In the genomic region with DNA sequence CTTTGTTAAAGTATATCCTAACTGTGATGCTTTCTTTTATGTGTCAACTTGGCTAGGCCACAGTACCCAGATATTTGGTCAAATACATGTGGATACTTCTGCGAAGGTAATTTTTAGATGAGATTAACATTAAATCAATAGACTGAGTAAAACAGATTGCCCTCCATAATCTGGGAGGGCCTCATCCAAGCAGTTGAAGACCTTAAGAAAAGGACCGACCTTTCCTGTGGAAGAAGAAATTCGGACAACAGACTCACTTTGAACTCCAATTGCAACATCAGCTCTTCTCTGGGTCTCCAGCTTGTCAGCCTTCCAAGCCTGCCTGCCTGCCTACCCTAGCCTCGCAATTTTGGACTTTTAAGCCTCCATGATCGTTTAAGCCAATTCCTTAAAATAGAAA, we compare ENCODE assay signal across 31 cellular contexts.
"Had no signal": no experiment of that assay in that cellular context is flagged by ENCODE, and none has a peak within 500 bp of the region (broad histone marks: within the 10 kb centered on the region; RNA-seq: fewer than 3 reads in every experiment).

No MANE protein-coding gene starts in this region.

- H3K4me3 ChIP-seq: neural progenitor cell, ovary, psoas muscle, right lobe of liver, sigmoid colon, spleen, suprapubic skin, testis, tibial artery, transverse colon, upper lobe of right lung, uterus had no signal

- H3K27me3 ChIP-seq: neural progenitor cell, ovary, right lobe of liver, sigmoid colon, suprapubic skin, testis, tibial artery, transverse colon, upper lobe of right lung, uterus had no signal

- H3K4me1 ChIP-seq: neural progenitor cell, psoas muscle, spleen, testis, uterus had no signal

- H3K27me3 Mint-ChIP-seq: progenitor cell of endocrine pancreas; stimulated activated memory B cell treated with anti-CD40 and anti-IgM and Interleukin-4, amounts not matched to agents 10 μg/mL and 1 μg/mL and 100 μg/mL, for 72 hours; stimulated activated naive CD8-positive, alpha-beta T cell treated with anti-CD3 and anti-CD28 coated beads, Interleukin-15, amount 100 ng/mL, for 72 hours; type B pancreatic cell had no signal

- H3K4me3 Mint-ChIP-seq: natural killer cell; nephron; neural progenitor cell; stimulated activated memory B cell treated with anti-CD40 and anti-IgM and Interleukin-4, amounts not matched to agents 10 μg/mL and 1 μg/mL and 100 μg/mL, for 72 hours; stimulated activated naive CD8-positive, alpha-beta T cell treated with anti-CD3 and anti-CD28 coated beads, Interleukin-15, amount 100 ng/mL, for 72 hours; type B pancreatic cell had no signal

- ATAC-seq: natural killer cell; psoas muscle; right cardiac atrium; right lobe of liver; stimulated activated memory B cell treated with anti-CD40 and anti-IgM and Interleukin-4, amounts not matched to agents 10 μg/mL and 1 μg/mL and 100 μg/mL, for 72 hours; stimulated activated naive CD8-positive, alpha-beta T cell treated with anti-CD3 and anti-CD28 coated beads, Interleukin-15, amount 100 ng/mL, for 72 hours; stimulated activated naive CD8-positive, alpha-beta T cell treated with anti-CD3 and anti-CD28 coated beads, Interleukin-15, Interleukin-2, amounts not matched to agents 100 U/mL and 50 U/mL, for 24 hours; upper lobe of right lung had no signal

- H3K9me3 ChIP-seq: ovary, psoas muscle, right lobe of liver, sigmoid colon, suprapubic skin, testis, tibial artery, transverse colon, upper lobe of right lung, uterus had no signal

- DNase-seq: natural killer cell; occipital lobe; ovary; posterior cingulate gyrus; psoas muscle; right cardiac atrium; right lobe of liver; sigmoid colon; small intestine; spleen; stimulated activated CD4-positive, alpha-beta T cell treated with anti-CD3 and anti-CD28 coated beads, Interleukin-12 subunit alpha, Interleukin-12 subunit beta, amount 100 ng/mL, for 4 hours; stimulated activated CD4-positive, alpha-beta T cell treated with anti-CD3 and anti-CD28 coated beads, Interleukin-1b, Interleukin-23, amount 100 ng/mL, for 48 hours; stimulated activated CD4-positive, alpha-beta T cell treated with anti-CD3 and anti-CD28 coated beads, Interleukin-4, amount 100 ng/mL, for 1 hour; stimulated activated CD4-positive, alpha-beta T cell treated with anti-CD3 and anti-CD28 coated beads, Interleukin-4, amount 100 ng/mL, for 4 hours; stimulated activated CD8-positive, alpha-beta memory T cell treated with anti-CD3 and anti-CD28 coated beads, Interleukin-4, amount 100 ng/mL, for 48 hours; stimulated activated naive CD4-positive, alpha-beta T cell; stimulated activated naive CD8-positive, alpha-beta T cell treated with anti-CD3 and anti-CD28 coated beads, Interleukin-15, amount 100 ng/mL, for 72 hours; stimulated activated naive CD8-positive, alpha-beta T cell treated with anti-CD3 and anti-CD28 coated beads, Interleukin-15, Interleukin-2, amounts not matched to agents 100 U/mL and 50 U/mL, for 24 hours; substantia nigra; testis; tibial artery; transverse colon; upper lobe of right lung; uterus had no signal

- H3K79me2 ChIP-seq: parathyroid adenoma had no signal

- H3K4me1 Mint-ChIP-seq: neural progenitor cell; stimulated activated memory B cell treated with anti-CD40 and anti-IgM and Interleukin-4, amounts not matched to agents 10 μg/mL and 1 μg/mL and 100 μg/mL, for 72 hours had no signal

- H3K4me2 ChIP-seq: neural progenitor cell had no signal

- H2AFZ ChIP-seq: neural progenitor cell, parathyroid adenoma had no signal

- H3K9me3 Mint-ChIP-seq: natural killer cell, nephron, neural progenitor cell, type B pancreatic cell had no signal

- H3K9ac ChIP-seq: neural progenitor cell, parathyroid adenoma had no signal

- H3K36me3 Mint-ChIP-seq: natural killer cell, neural progenitor cell had no signal

- H3K27ac ChIP-seq: neural progenitor cell, ovary, parathyroid adenoma, psoas muscle, right lobe of liver, sigmoid colon, spleen, suprapubic skin, testis, tibial artery, transverse colon, upper lobe of right lung, uterus had no signal

- H3K27ac Mint-ChIP-seq: natural killer cell; nephron; neural progenitor cell; progenitor cell of endocrine pancreas; stimulated activated memory B cell treated with anti-CD40 and anti-IgM and Interleukin-4, amounts not matched to agents 10 μg/mL and 1 μg/mL and 100 μg/mL, for 72 hours; stimulated activated naive CD8-positive, alpha-beta T cell treated with anti-CD3 and anti-CD28 coated beads, Interleukin-15, amount 100 ng/mL, for 72 hours; type B pancreatic cell had no signal

- H3K36me3 ChIP-seq: neural progenitor cell, ovary, right lobe of liver, sigmoid colon, spleen, suprapubic skin, tibial artery, transverse colon, upper lobe of right lung, uterus had no signal

- FAIRE-seq: small intestine had no signal
